12 cellular contexts compared by ENCODE assay signal in genomic region chr3:24086597-24087369, GRCh38.
DNase-seq lines count a peak whose midpoint lies in the region; ATAC-seq and TF ChIP-seq lines count a peak whose summit lies in the region.
"Had no signal": no experiment of that assay in that cellular context is flagged by ENCODE, and none has a peak within 500 bp of the region (broad histone marks: within the 10 kb centered on the region; RNA-seq: fewer than 3 reads in every experiment).

No MANE protein-coding gene starts in this region.

- 47% methylated on average over 3 of the region's 3 CpGs for WGBS in mammary epithelial cell (ENCODE audit: low coverage, missing lambda C conversion rate)

- H3K4me1 ChIP-seq in mammary epithelial cell (ENCODE audit: insufficient read depth, low read length) = no peaks in the 10 kb centered on the region
- H3K4me1 ChIP-seq: foreskin keratinocyte had no signal

- no peaks in the 10 kb centered on the region for H3K36me3 ChIP-seq in mammary epithelial cell (ENCODE audit: insufficient read depth, low read length)

- BruUV-seq in mammary epithelial cell (replicated peaks; lab: Mats Ljungman, UMichigan) = no TSS peak

- no peaks in the 10 kb centered on the region for H4K20me1 ChIP-seq in mammary epithelial cell (ENCODE audit: insufficient read depth, low read length)

- H3K4me3 ChIP-seq in cardiac fibroblast (replicated peaks in 1 of 2; ENCODE audit: low read depth in 2 of 2, low read length in 2 of 2) (no peak overlapping the region), mammary epithelial cell (replicated peaks in 1 of 3; ENCODE audit: insufficient read depth in 1 of 3, low read depth in 2 of 3, low read length in 3 of 3) (no peak overlapping the region)
- H3K4me3 ChIP-seq: skin epidermis had no signal

- ATAC-seq in GM21619 (IDR thresholded peaks at IDR 0.05; ENCODE audit: unreplicated experiment) (no peak), GM21786 (IDR thresholded peaks at IDR 0.05; ENCODE audit: unreplicated experiment) (no peak)
- ATAC-seq: foreskin keratinocyte; natural killer cell treated with Interleukin-12 subunit alpha and Interleukin-12 subunit beta and Interleukin-15 and Interleukin-18, amount 100 ng/mL, for 72 hours had no signal

- no peaks in the 10 kb centered on the region for H3K9me3 ChIP-seq in mammary epithelial cell (replicated peaks; ENCODE audit: insufficient read depth, low read length)

- no peak overlapping the region for H2AFZ ChIP-seq in mammary epithelial cell (ENCODE audit: low read depth, low read length)

- H3K27me3 ChIP-seq in mammary epithelial cell (ENCODE audit: insufficient read depth, low read length) = no peaks in the 10 kb centered on the region
- H3K27me3 ChIP-seq: foreskin keratinocyte had no signal

- in situ Hi-C loops in mammary epithelial cell (cut with MboI; ENCODE audit: low sequenced_read_pairs in 2 of 2) = no loop called here

- H3K79me2 ChIP-seq in mammary epithelial cell (ENCODE audit: insufficient read depth, low read length) = no peaks in the 10 kb centered on the region

- peak; percentile 85 for DNase-seq in DMS79 (lab: John Stamatoyannopoulos, UW)
- peak; percentile 87 for DNase-seq in NCI-H2107 treated with DMSO at 0.1 percent for 48 hours (lab: John Stamatoyannopoulos, UW; ENCODE audit: unreplicated experiment)
- peak; percentile 26 to 59 for DNase-seq in cardiac fibroblast (ENCODE audit: low read depth in 2 of 2)
- DNase-seq in myocyte (ENCODE audit: low read depth) = peak; percentile 51
- no peak for DNase-seq in GM20000 (ENCODE audit: low spot score)
- DNase-seq in mammary epithelial cell = no peak
- DNase-seq: AML-193, foreskin keratinocyte had no signal

- CTCF ChIA-PET in mammary epithelial cell (lab: Charles Lee; ENCODE audit: low non-redundant PET) = no interaction called here

- TF ChIP-seq CTCF in cardiac fibroblast (IDR thresholded peaks at IDR 0.05; ENCODE audit: low read depth, low read length) = no peak
- no peak for TF ChIP-seq CTCF in GM20000 (IDR thresholded peaks at IDR 0.05; ENCODE audit: extremely low read depth, missing control alignments)
- no peak for TF ChIP-seq CTCF in mammary epithelial cell (conservative IDR thresholded peaks at IDR 0.05 in 1 of 2, IDR thresholded peaks at IDR 0.05 in 1 of 2; ENCODE audit: extremely low read depth in 1 of 2, insufficient read depth in 1 of 2, low read depth in 1 of 2, low read length in 2 of 2)

- H3K27ac ChIP-seq in mammary epithelial cell (ENCODE audit: insufficient read depth, low read depth, low read length) = no peak overlapping the region
- H3K27ac ChIP-seq: foreskin keratinocyte had no signal

- dilution Hi-C loops in mammary epithelial cell (cut with HindIII; ENCODE audit: low sequenced_read_pairs) = no loop called here

- no peak overlapping the region for H3K4me2 ChIP-seq in mammary epithelial cell (ENCODE audit: insufficient read depth, low read depth, low read length)

- no peak overlapping the region for H3K9ac ChIP-seq in mammary epithelial cell (ENCODE audit: insufficient read depth, low read length)

- intact Hi-C loops in mammary epithelial cell (cut with micrococcal nuclease) = loop anchor here (5.0 kb wide), 2 partner anchors 101 to 151 kb away; no protein-coding TSS in a partner anchor

Comparison
In these comparisons a context has a peak if more than half of its experiments do, and no peak if none do; other contexts are left out.
1. DNase-seq: peak in DMS79 (single experiment), NCI-H2107 treated with DMSO at 0.1 percent for 48 hours (single experiment), cardiac fibroblast (2 of 2) and myocyte (single experiment); none in GM20000 (single experiment) and mammary epithelial cell (single experiment).